Comparison of ENCODE assay signal across 8 cellular contexts in the genomic region with DNA sequence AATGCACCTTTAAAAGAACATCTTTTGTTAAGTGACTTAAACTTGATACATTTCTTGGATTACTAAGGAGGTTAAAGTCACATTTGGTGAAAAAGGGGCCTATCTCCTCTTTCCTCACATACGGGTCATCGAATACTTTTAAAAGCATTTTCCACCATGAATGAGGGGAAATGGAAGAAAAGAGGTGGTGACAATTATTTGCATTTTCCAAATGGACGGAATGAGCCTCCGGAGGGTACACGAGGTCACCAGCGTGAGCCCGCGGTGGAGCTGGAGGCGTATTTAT. TPM values are rescaled to one million over a fixed set of nuclear protein-coding genes. Genes with fewer than 3 reads are reported as not detected.
DNase-seq lines count a peak whose midpoint lies in the region; ATAC-seq, FAIRE-seq and TF ChIP-seq lines count a peak whose summit lies in the region.

No MANE protein-coding gene starts in this region.

- H3K79me2 ChIP-seq in K562 (ENCODE audit: control insufficient read depth, insufficient read depth, low read length) (peaks cover 56% of the 10 kb centered on the region), mesendoderm (ENCODE audit: control insufficient read depth, insufficient read depth, low read length) (peaks cover 51% of the 10 kb centered on the region)

- no peak overlapping the region for H2AK5ac ChIP-seq in mesendoderm (ENCODE audit: low read length)

- ATAC-seq in A549: no peak
- no peak for ATAC-seq in K562
- no peak for ATAC-seq in GM18519 (IDR thresholded peaks at IDR 0.05; ENCODE audit: low FRiP score, unreplicated experiment)
- ATAC-seq in HG02798 (IDR thresholded peaks at IDR 0.05; ENCODE audit: poor library complexity, unreplicated experiment): no peak

- TF ChIP-seq EP300 in A549 (IDR thresholded peaks at IDR 0.05): no peak
- no peak for TF ChIP-seq EP300 in K562 (IDR thresholded peaks at IDR 0.05; ENCODE audit: low read length)

- H3K56ac ChIP-seq in mesendoderm (ENCODE audit: low read length): peak overlapping the region; percentile 98

- H2AFZ ChIP-seq in K562 (ENCODE audit: low read depth, low read length): peak overlapping the region; percentile 74; the same call in 1 of the 2 replicates

- BruUV-seq in K562 (replicated peaks; lab: Mats Ljungman, UMichigan): no TSS peak

- H4K5ac ChIP-seq in mesendoderm (ENCODE audit: low read length): no peak overlapping the region

- no peaks in the 10 kb centered on the region for H4K20me1 ChIP-seq in K562 (replicated peaks; ENCODE audit: control insufficient read depth, insufficient read depth, low read length)

- no peak overlapping the region for H2BK15ac ChIP-seq in mesendoderm (replicated peaks; ENCODE audit: low read depth)

- H3K27ac ChIP-seq in A549: peak overlapping the region; percentile 98 to 99
- H3K27ac ChIP-seq in K562 (ENCODE audit: extremely low read depth, low read depth, low read length): peak overlapping the region; percentile 90
- H3K27ac ChIP-seq in mesendoderm (ENCODE audit: low read depth, low read length): peak overlapping the region; percentile 99

- H3K18ac ChIP-seq in mesendoderm (ENCODE audit: low read length): peak overlapping the region; percentile 97

- peak overlapping the region; percentile 64 for H2BK120ac ChIP-seq in mesendoderm (ENCODE audit: low read depth, low read length)

- H3K4me3 Mint-ChIP-seq in HFFc6: peak overlapping the region; percentile 89

- H3K79me1 ChIP-seq in mesendoderm (ENCODE audit: low read length): peaks cover 5% of the 10 kb centered on the region

- peak overlapping the region; percentile 89 for H3K4me2 ChIP-seq in A549
- H3K4me2 ChIP-seq in K562 (ENCODE audit: insufficient read depth, low read length): peak overlapping the region; percentile 78
- H3K4me2 ChIP-seq in mesendoderm (ENCODE audit: low read length): peak overlapping the region; percentile 73

- H3K9me3 ChIP-seq in A549: no peaks in the 10 kb centered on the region
- no peaks in the 10 kb centered on the region for H3K9me3 ChIP-seq in K562 (replicated peaks; ENCODE audit: control insufficient read depth, insufficient read depth, low read depth, low read length)

- peaks cover 51% of the 10 kb centered on the region for H3K4me1 Mint-ChIP-seq in HFFc6 (ENCODE audit: low read depth)

- H3K27ac Mint-ChIP-seq in HFFc6: peak overlapping the region; percentile 95

- no peak overlapping the region for H4K8ac ChIP-seq in mesendoderm (ENCODE audit: low read depth, low read length)

- H3K27me3 ChIP-seq in K562 (ENCODE audit: control insufficient read depth in 2 of 2, insufficient read depth in 2 of 2, low read length in 2 of 2) (no peaks in the 10 kb centered on the region), mesendoderm (ENCODE audit: insufficient read depth, low read length, poor library complexity) (no peaks in the 10 kb centered on the region)

- H3K4me3 ChIP-seq in A549 (peak overlapping the region; percentile 79), K562 (peak overlapping the region; percentile 73), mesendoderm (ENCODE audit: low read length) (peak overlapping the region; percentile 87)

- no peak overlapping the region for H2BK5ac ChIP-seq in mesendoderm (ENCODE audit: low read length)

- intact Hi-C loops in K562 (cut with micrococcal nuclease): loop anchor here (5.0 kb wide), 1 partner anchor 42 kb away; no protein-coding TSS in a partner anchor

- TF ChIP-seq CTCF in A549 (IDR thresholded peaks at IDR 0.05) (no peak), HFFc6 (IDR thresholded peaks at IDR 0.05) (no peak), K562 (IDR thresholded peaks at IDR 0.05 in 2 of 3, conservative IDR thresholded peaks at IDR 0.05 in 1 of 3; ENCODE audit: insufficient read depth in 2 of 3, low read depth in 1 of 3, low read length in 3 of 3) (no peak), GM10248 (IDR thresholded peaks at IDR 0.05; ENCODE audit: control extremely low read depth, extremely low read depth, low read depth, missing control alignments) (no peak)

- H3K36me3 ChIP-seq in K562 (ENCODE audit: control insufficient read depth, insufficient read depth, low read length) (no peaks in the 10 kb centered on the region), mesendoderm (ENCODE audit: control insufficient read depth, insufficient read depth, low read length) (no peaks in the 10 kb centered on the region)

- in situ Hi-C loops in K562 (cut with MboI): no loop called here

- CTCF ChIA-PET in A549 (lab: Yijun Ruan, JAX): interaction anchor here (1.2 kb wide), 1 partner anchor 43 kb away, joined by 3 read pairs; no protein-coding TSS in a partner anchor
- CTCF ChIA-PET in K562 (lab: Yijun Ruan, JAX; ENCODE audit: low intra/inter-chr PET ratio): no interaction called here
- CTCF ChIA-PET in GM10248 (lab: Yijun Ruan, JAX): no interaction called here

- H3K4ac ChIP-seq in mesendoderm (ENCODE audit: low read depth, low read length): no peak overlapping the region

- H3K4me1 ChIP-seq in A549 (peaks cover 30% of the 10 kb centered on the region), K562 (replicated peaks in 1 of 2; ENCODE audit: control insufficient read depth in 2 of 2, insufficient read depth in 2 of 2, low read length in 2 of 2) (peaks cover 30 to 34% of the 10 kb centered on the region in 2 experiments), mesendoderm (ENCODE audit: control insufficient read depth, low read depth, low read length) (peaks cover 5% of the 10 kb centered on the region)

- POLR2A ChIA-PET in A549 (lab: Yijun Ruan, JAX) (interaction anchor here (0.6 to 2.8 kb wide), 7 partner anchors 15 to 354 kb away, joined by 3 to 25 read pairs (median 7); no protein-coding TSS in a partner anchor), K562 (lab: Yijun Ruan, JAX) (interaction anchor here (0.9 to 5.8 kb wide), 5 partner anchors 10 to 42 kb away, joined by 3 to 40 read pairs (median 6); no protein-coding TSS in a partner anchor), GM10248 (lab: Yijun Ruan, JAX) (no interaction called here)

- H3K23ac ChIP-seq in mesendoderm (ENCODE audit: low read length): no peak overlapping the region

- H3K36me3 Mint-ChIP-seq in HFFc6 (ENCODE audit: low read depth): peaks cover 14% of the 10 kb centered on the region

- no peak for FAIRE-seq in A549 (lab: Jason Lieb, UNC)
- FAIRE-seq in K562 (lab: Jason Lieb, UNC): peak; percentile 46

- no peaks in the 10 kb centered on the region; the same call in 1 of the 2 replicates for H3K27me3 Mint-ChIP-seq in HFFc6 (ENCODE audit: insufficient read depth)

- no peaks in the 10 kb centered on the region for H3K9me3 Mint-ChIP-seq in HFFc6

- H3K9me1 ChIP-seq in K562 (ENCODE audit: control insufficient read depth, insufficient read depth, low read length): no peaks in the 10 kb centered on the region

- 1% methylated on average over 9 of the region's 9 CpGs for WGBS in A549 (ENCODE audit: missing lambda C conversion rate)
- WGBS in K562 (ENCODE audit: insufficient coverage, low coverage, missing lambda C conversion rate): 0% methylated on average over 7 of the region's 9 CpGs
- WGBS in mesendoderm (ENCODE audit: extremely low coverage, insufficient coverage, low lambda C conversion rate): no CpG with 5 or more reads among the region's 9 CpGs

- H3K9ac ChIP-seq in K562 (ENCODE audit: insufficient read depth in 1 of 2, low read depth in 2 of 2, low read length in 2 of 2) (peak overlapping the region; percentile 94 to 99), mesendoderm (ENCODE audit: low read length) (peak overlapping the region; percentile 99)

- DNase-seq in A549 (ENCODE audit: low read depth in 1 of 2, low spot score in 1 of 2) (no peak), HFFc6 (no peak), K562 (ENCODE audit: extremely low read depth in 1 of 4, low spot score in 3 of 4) (no peak), mesendoderm (no peak), GM10248 (ENCODE audit: extremely low spot score) (no peak), NCI-H2081 (lab: John Stamatoyannopoulos, UW) (no peak)

- TF ChIP-seq POLR2A in A549 (IDR thresholded peaks at IDR 0.05; ENCODE audit: low read length) (no peak; the same call in 1 of the 2 replicates), K562 (conservative IDR thresholded peaks at IDR 0.05) (no peak)

- TF ChIP-seq RAD21 in A549 (conservative IDR thresholded peaks at IDR 0.05 in 1 of 2, IDR thresholded peaks at IDR 0.05 in 1 of 2) (no peak), K562 (CRISPR knock-in tag; conservative IDR thresholded peaks at IDR 0.05 in 1 of 2, IDR thresholded peaks at IDR 0.05 in 1 of 2) (no peak)

TF ChIP-seq in A549, 52 proteins besides CTCF, POLR2A, EP300 and RAD21 (continues in another document):
- TF ChIP-seq CHD4 (IDR thresholded peaks at IDR 0.05; ENCODE audit: borderline replicate concordance) (no peak), CHD2 (IDR thresholded peaks at IDR 0.05; ENCODE audit: low read length, partially characterized antibody) (no peak)

TF ChIP-seq in K562, 482 proteins besides CTCF, POLR2A, EP300 and RAD21 (continues in another document):
- TF ChIP-seq TAL1 (IDR thresholded peaks at IDR 0.05): no peak
- TF ChIP-seq NCOA1 (IDR thresholded peaks at IDR 0.05; ENCODE audit: low read depth): no peak

RNA-seq across cellular contexts. Expression of gene BMPR1A, which starts 1.0 kb away (rescaled TPM):
- polyA plus RNA-seq in A549 (2011; rRNA removed) (34.6 and 39.0 TPM in 2 replicates), A549 (2017; fragmentation: RNase III; extraction: RNeasy Plus Mini Kit Qiagen cat#74134 plus additional on column Dnase treatment) (24.4 to 25.5 TPM (median 25.5 TPM) in 3 replicates), K562 (2011; rRNA removed) (8.6 and 9.7 TPM in 2 replicates), K562 (2014; fragmentation: Illumina TruSeq; extraction: Trizol) (8.9 and 9.1 TPM in 2 replicates), K562 (2014; fragmentation: Nextera tagmentation; extraction: Ambion mirVana) (1 to 10 TPM; 1.6 to 1.9 TPM), K562 (2014; rRNA removed) (5.8 and 7.4 TPM in 2 replicates)
- polyA plus RNA-seq in A549 (2012; cell fraction: cytosol; rRNA removed): 8.9 and 11.2 TPM in 2 replicates
- 4.1 and 5.3 TPM in 2 replicates for polyA plus RNA-seq in A549 (2012; cell fraction: nucleus; rRNA removed)
- polyA minus RNA-seq in A549 (2011; rRNA and poly(A)+ RNA removed): 34.9 and 38.9 TPM in 2 replicates
- 10 to 100 TPM; 41.9 to 50.5 (median 46.6) TPM for total RNA-seq in HFFc6 (2021; fragmentation: NEBNext Ultra II Directional; extraction: Animal tissue kit (Norgen Biotek cat#: 25700))
- total RNA-seq in K562 (2011; cell fraction: chromatin; rRNA removed; ENCODE audit: low replicate concordance): 13.1 and 30.9 TPM in 2 replicates
- 5.5 and 9.3 TPM in 2 replicates for total RNA-seq in K562 (2011; cell fraction: nucleolus; rRNA removed)
- total RNA-seq in K562 (2011; cell fraction: nucleoplasm; rRNA removed): 16.1 and 21.3 TPM in 2 replicates
- total RNA-seq in K562 (2014; rRNA removed) (6.8 and 7.0 TPM in 2 replicates), K562 (2014; rRNA removed; fragmentation: Illumina TruSeq; extraction: Trizol) (15.3 and 20.0 TPM in 2 replicates), K562 (2015; rRNA removed; fragmentation: Illumina TruSeq; extraction: Trizol) (16.7 and 17.5 TPM in 2 replicates), K562 (2021) (14.2 and 15.6 TPM in 2 replicates)
- polyA plus RNA-seq in K562 (2011; cell fraction: cytosol; rRNA removed): 2.1 and 4.3 TPM in 2 replicates
- polyA plus RNA-seq in K562 (2011; cell fraction: nucleus; rRNA removed): 3.5 and 5.3 TPM in 2 replicates
- polyA plus RNA-seq in K562 (2012): 7.6 and 7.8 TPM in 2 replicates
- polyA minus RNA-seq in K562 (2011; rRNA and poly(A)+ RNA removed): 34.1 and 45.2 TPM in 2 replicates
- polyA minus RNA-seq in K562 (2011; cell fraction: cytosol; rRNA and poly(A)+ RNA removed): 7.3 and 9.7 TPM in 2 replicates
- 3.6 and 10.4 TPM in 2 replicates for polyA minus RNA-seq in K562 (2011; cell fraction: nucleus; rRNA and poly(A)+ RNA removed)
- 72.9 TPM for polyA plus RNA-seq in mesendoderm (2013, experiment 1 of 2)
- polyA plus RNA-seq in mesendoderm (2013, experiment 2 of 2): 74.8 TPM
